ENCODE assay signal across 8 cellular contexts in genomic region chr13:101190976-101191375, GRCh38.
"Had no signal": no experiment of that assay in that cellular context is flagged by ENCODE, and none has a peak within 500 bp of the region (broad histone marks: within the 10 kb centered on the region; RNA-seq: fewer than 3 reads in every experiment).

No MANE protein-coding gene starts in this region.

- H3K27me3 Mint-ChIP-seq: IgD-negative memory B cell had no signal

- DNase-seq: GOT3, H9, HCEC 1CT, KBM-7 had no signal

- H3K4me2 ChIP-seq: KMS-11 had no signal

- H3K4me3 Mint-ChIP-seq: H9, IgD-negative memory B cell had no signal

- H3K27ac ChIP-seq: HL-60, KMS-11 had no signal

- H3K9ac ChIP-seq: KMS-11 had no signal

- H3K4me1 Mint-ChIP-seq: H9, IgD-negative memory B cell had no signal

- H3K27ac Mint-ChIP-seq: H9, IgD-negative memory B cell had no signal

- H3K9me3 Mint-ChIP-seq: H9 had no signal

- ATAC-seq: HepG2 had no signal
